24 cellular contexts compared by ENCODE assay signal in genomic region chr19:34180709-34181108, GRCh38. TPM values are rescaled to one million over a fixed set of nuclear protein-coding genes. Genes with fewer than 3 reads are reported as not detected.
DNase-seq lines count a peak whose midpoint lies in the region; ATAC-seq, FAIRE-seq and TF ChIP-seq lines count a peak whose summit lies in the region.
"Had no signal": no experiment of that assay in that cellular context is flagged by ENCODE, and none has a peak within 500 bp of the region (broad histone marks: within the 10 kb centered on the region; RNA-seq: fewer than 3 reads in every experiment).

No MANE protein-coding gene starts in this region.

- WGBS in trophoblast cell (ENCODE audit: extremely low coverage, insufficient coverage, insufficient read length): no CpG with 5 or more reads among the region's 5 CpGs
- 96% methylated on average over 5 of the region's 5 CpGs for WGBS in mesenchymal stem cell

- H2BK15ac ChIP-seq in mesenchymal stem cell (ENCODE audit: low read depth, poor library complexity, severe bottlenecking): no peak overlapping the region

- H4K8ac ChIP-seq in trophoblast cell (ENCODE audit: low read depth, low read length) (no peak overlapping the region), mesenchymal stem cell (ENCODE audit: low read length) (no peak overlapping the region)

- H3K14ac ChIP-seq in trophoblast cell (ENCODE audit: low read length): no peak overlapping the region
- no peak overlapping the region for H3K14ac ChIP-seq in mesenchymal stem cell (ENCODE audit: low read length in 2 of 2)

- H2AK5ac ChIP-seq in trophoblast cell (ENCODE audit: low read length) (no peak overlapping the region), mesenchymal stem cell (ENCODE audit: low read length, severe bottlenecking) (no peak overlapping the region)

- H3K4me1 ChIP-seq in trophoblast cell (ENCODE audit: control insufficient read depth in 1 of 2, insufficient read depth in 2 of 2, low read length in 2 of 2) (peaks cover 4 to 11% of the 10 kb centered on the region in 2 experiments), mesenchymal stem cell (ENCODE audit: control insufficient read depth, insufficient read depth, low read depth, low read length) (peaks cover 11% of the 10 kb centered on the region)

- H2BK120ac ChIP-seq in trophoblast cell (ENCODE audit: insufficient read depth, low read length, poor library complexity) (no peak overlapping the region), mesenchymal stem cell (ENCODE audit: low read depth, low read length) (no peak overlapping the region)

- H2BK5ac ChIP-seq in trophoblast cell (ENCODE audit: low read depth, low read length, poor library complexity) (no peak overlapping the region), mesenchymal stem cell (ENCODE audit: low read depth, low read length, poor library complexity, severe bottlenecking) (no peak overlapping the region)

- no peak overlapping the region for H2AFZ ChIP-seq in trophoblast cell (ENCODE audit: insufficient read depth, low read length, poor library complexity)
- no peak overlapping the region for H2AFZ ChIP-seq in mesenchymal stem cell (ENCODE audit: low read depth, low read length)
- H2AFZ ChIP-seq: PC-9 had no signal

- ATAC-seq in effector memory CD8-positive, alpha-beta T cell (replicated peaks): no peak
- ATAC-seq in GM18873 (IDR thresholded peaks at IDR 0.05; ENCODE audit: low FRiP score, unreplicated experiment): no peak

- H3K27me3 Mint-ChIP-seq in activated CD4-positive, alpha-beta memory T cell treated with anti-CD3 and anti-CD28 coated beads for 36 hours: no peaks in the 10 kb centered on the region
- no peaks in the 10 kb centered on the region for H3K27me3 Mint-ChIP-seq in activated CD4-positive, alpha-beta memory T cell treated with anti-CD3 and anti-CD28 coated beads, Interleukin-2, amount 10 ng/mL, durations not matched to agents 7 days and 5 days
- no peaks in the 10 kb centered on the region for H3K27me3 Mint-ChIP-seq in effector memory CD8-positive, alpha-beta T cell

- H3K4me3 ChIP-seq in LNCaP clone FGC (ENCODE audit: low read depth, low read length) (peak overlapping the region; percentile 8; the same call in 1 of the 2 replicates), trophoblast cell (ENCODE audit: low read depth, low read length) (no peak overlapping the region), mesenchymal stem cell (ENCODE audit: insufficient read depth in 1 of 2, low read depth in 1 of 2, low read length in 2 of 2) (no peak overlapping the region)
- H3K4me3 ChIP-seq: body of pancreas, PC-9, prostate gland, SJSA1, suprapubic skin had no signal

- H4K12ac ChIP-seq in trophoblast cell (ENCODE audit: low read depth, low read length): no peak overlapping the region

- no peak overlapping the region for H3K23ac ChIP-seq in trophoblast cell (ENCODE audit: low read length)
- no peak overlapping the region for H3K23ac ChIP-seq in mesenchymal stem cell (ENCODE audit: low read length in 2 of 2)

- H3K27ac ChIP-seq in trophoblast cell (ENCODE audit: low read depth, low read length): no peak overlapping the region
- no peak overlapping the region for H3K27ac ChIP-seq in mesenchymal stem cell (ENCODE audit: low read length, poor library complexity, severe bottlenecking)
- H3K27ac ChIP-seq: PC-9, prostate gland, SJSA1, suprapubic skin had no signal

- FAIRE-seq in RCC 7860 (lab: Jason Lieb, UNC): no peak
- FAIRE-seq: A204.1, frontal cortex, small intestine had no signal

- no peaks in the 10 kb centered on the region for H3K79me1 ChIP-seq in trophoblast cell (ENCODE audit: low read length)
- no peaks in the 10 kb centered on the region for H3K79me1 ChIP-seq in mesenchymal stem cell (replicated peaks; ENCODE audit: low read length, poor library complexity, severe bottlenecking)

- H3K18ac ChIP-seq in trophoblast cell (ENCODE audit: low read length): no peak overlapping the region
- H3K18ac ChIP-seq in mesenchymal stem cell (ENCODE audit: low read depth in 1 of 2, low read length in 2 of 2): no peak overlapping the region

- H4K91ac ChIP-seq in trophoblast cell (ENCODE audit: low read depth, low read length) (no peak overlapping the region), mesenchymal stem cell (ENCODE audit: low read length) (no peak overlapping the region)

- POLR2A ChIA-PET in activated CD4-positive, alpha-beta memory T cell treated with anti-CD3 and anti-CD28 coated beads for 36 hours (lab: Charles Lee): interaction anchor here (1.5 kb wide), 1 partner anchor 9 kb away, joined by 3 read pairs; no protein-coding TSS in a partner anchor
- POLR2A ChIA-PET in activated CD4-positive, alpha-beta memory T cell treated with anti-CD3 and anti-CD28 coated beads, Interleukin-2, amount 10 ng/mL, durations not matched to agents 7 days and 5 days (lab: Charles Lee): interaction anchor here (1.4 kb wide), 1 partner anchor 9 kb away, joined by 8 read pairs; no protein-coding TSS in a partner anchor

- no peaks in the 10 kb centered on the region for H3K27me3 ChIP-seq in trophoblast cell (ENCODE audit: insufficient read depth, low read length)
- H3K27me3 ChIP-seq in mesenchymal stem cell (ENCODE audit: control insufficient read depth in 1 of 2, insufficient read depth in 1 of 2, low read length in 2 of 2): no peaks in the 10 kb centered on the region
- H3K27me3 ChIP-seq: body of pancreas, SJSA1, suprapubic skin had no signal

- H3K4me1 Mint-ChIP-seq in activated CD4-positive, alpha-beta memory T cell treated with anti-CD3 and anti-CD28 coated beads for 36 hours (ENCODE audit: low read depth): peaks cover 83% of the 10 kb centered on the region
- H3K4me1 Mint-ChIP-seq in activated CD4-positive, alpha-beta memory T cell treated with anti-CD3 and anti-CD28 coated beads, Interleukin-2, amount 10 ng/mL, durations not matched to agents 7 days and 5 days: peaks cover 72% of the 10 kb centered on the region
- peaks cover 47 to 69% of the 10 kb centered on the region in 2 donors for H3K4me1 Mint-ChIP-seq in effector memory CD8-positive, alpha-beta T cell (ENCODE audit: low read depth in 2 of 2)

- no peak for TF ChIP-seq CTCF in LNCaP clone FGC (IDR thresholded peaks at IDR 0.05; ENCODE audit: control insufficient read depth, extremely low read depth, insufficient read depth)

- no peak for DNase-seq in activated CD4-positive, alpha-beta memory T cell treated with anti-CD3 and anti-CD28 coated beads for 36 hours
- no peak for DNase-seq in activated CD4-positive, alpha-beta memory T cell treated with anti-CD3 and anti-CD28 coated beads, Interleukin-2, amount 10 ng/mL, durations not matched to agents 7 days and 5 days
- DNase-seq in LNCaP clone FGC (ENCODE audit: low read depth) (no peak), trophoblast cell (no peak), mesenchymal stem cell (no peak), RCC 7860 (ENCODE audit: low spot score) (no peak)
- DNase-seq in effector memory CD8-positive, alpha-beta T cell: no peak
- DNase-seq: activated CD8-positive, alpha-beta memory T cell treated with anti-CD3 and anti-CD28 coated beads, Interleukin-2, amount 50 U/mL, for 48 hours; activated naive CD4-positive, alpha-beta T cell treated with anti-CD3 and anti-CD28 coated beads, Interleukin-2, amount 50 U/mL, for 16 hours; body of pancreas; C1 segment of cervical spinal cord; DMS53; erythroblast; NCI-H1436 treated with DMSO at 0.1 percent for 48 hours; small intestine; stimulated activated CD4-positive, alpha-beta T cell treated with anti-CD3 and anti-CD28 coated beads, Interleukin-4, amount 100 ng/mL, for 1 hour; T-helper 9 cell had no signal

- H3K36me3 ChIP-seq in trophoblast cell (ENCODE audit: control insufficient read depth in 1 of 2, insufficient read depth in 2 of 2, low read length in 2 of 2) (peaks cover 2 to 6% of the 10 kb centered on the region in 2 experiments), mesenchymal stem cell (ENCODE audit: control insufficient read depth in 1 of 2, insufficient read depth in 2 of 2, low read depth in 1 of 2, low read length in 2 of 2) (peaks cover 5 to 20% of the 10 kb centered on the region in 2 experiments)
- H3K36me3 ChIP-seq: prostate gland had no signal

- H3K4ac ChIP-seq in trophoblast cell (ENCODE audit: low read depth, low read length) (peak overlapping the region; percentile 93), mesenchymal stem cell (ENCODE audit: low read depth in 1 of 2, low read length in 2 of 2) (no peak overlapping the region)

- intact Hi-C loops in activated CD4-positive, alpha-beta memory T cell treated with anti-CD3 and anti-CD28 coated beads for 36 hours (cut with micrococcal nuclease): no loop called here

- H3K36me3 Mint-ChIP-seq in activated CD4-positive, alpha-beta memory T cell treated with anti-CD3 and anti-CD28 coated beads for 36 hours: peaks cover 15% of the 10 kb centered on the region
- peaks cover 50% of the 10 kb centered on the region for H3K36me3 Mint-ChIP-seq in activated CD4-positive, alpha-beta memory T cell treated with anti-CD3 and anti-CD28 coated beads, Interleukin-2, amount 10 ng/mL, durations not matched to agents 7 days and 5 days (ENCODE audit: low read depth)
- peaks cover 37% of the 10 kb centered on the region for H3K36me3 Mint-ChIP-seq in effector memory CD8-positive, alpha-beta T cell (ENCODE audit: insufficient read depth)

- H3K9ac ChIP-seq in trophoblast cell (ENCODE audit: low read length): no peak overlapping the region
- H3K9ac ChIP-seq in mesenchymal stem cell (ENCODE audit: low read length): no peak overlapping the region

- CTCF ChIA-PET in activated CD4-positive, alpha-beta memory T cell treated with anti-CD3 and anti-CD28 coated beads for 36 hours (lab: Charles Lee): no interaction called here
- CTCF ChIA-PET in activated CD4-positive, alpha-beta memory T cell treated with anti-CD3 and anti-CD28 coated beads, Interleukin-2, amount 10 ng/mL, durations not matched to agents 7 days and 5 days (lab: Charles Lee): interaction anchor here (1.1 kb wide), 1 partner anchor 9 kb away, joined by 3 read pairs; the partner anchor contains the start of gene LSM14A

- H3K79me2 ChIP-seq in trophoblast cell (ENCODE audit: control insufficient read depth, insufficient read depth, low read length, poor library complexity): peaks cover 28% of the 10 kb centered on the region

- H3K9me3 ChIP-seq in trophoblast cell (ENCODE audit: insufficient read depth, low read depth, low read length) (no peaks in the 10 kb centered on the region), mesenchymal stem cell (ENCODE audit: control insufficient read depth, low read length) (no peaks in the 10 kb centered on the region)
- H3K9me3 ChIP-seq: body of pancreas, prostate gland, SJSA1, suprapubic skin had no signal

- no peak overlapping the region for H3K4me3 Mint-ChIP-seq in activated CD4-positive, alpha-beta memory T cell treated with anti-CD3 and anti-CD28 coated beads for 36 hours
- no peak overlapping the region for H3K4me3 Mint-ChIP-seq in activated CD4-positive, alpha-beta memory T cell treated with anti-CD3 and anti-CD28 coated beads, Interleukin-2, amount 10 ng/mL, durations not matched to agents 7 days and 5 days
- H3K4me3 Mint-ChIP-seq in effector memory CD8-positive, alpha-beta T cell: peak overlapping the region; percentile 4 to 95

- H3K4me2 ChIP-seq in trophoblast cell (ENCODE audit: low read length): no peak overlapping the region
- no peak overlapping the region for H3K4me2 ChIP-seq in mesenchymal stem cell (ENCODE audit: low read length, poor library complexity, severe bottlenecking)

- H2BK12ac ChIP-seq in trophoblast cell (ENCODE audit: low read length) (no peak overlapping the region), mesenchymal stem cell (ENCODE audit: low read length in 2 of 2) (no peak overlapping the region)

- H3K9me3 Mint-ChIP-seq in activated CD4-positive, alpha-beta memory T cell treated with anti-CD3 and anti-CD28 coated beads for 36 hours: no peaks in the 10 kb centered on the region
- no peaks in the 10 kb centered on the region for H3K9me3 Mint-ChIP-seq in activated CD4-positive, alpha-beta memory T cell treated with anti-CD3 and anti-CD28 coated beads, Interleukin-2, amount 10 ng/mL, durations not matched to agents 7 days and 5 days
- H3K9me3 Mint-ChIP-seq in effector memory CD8-positive, alpha-beta T cell: no peaks in the 10 kb centered on the region

- H3K27ac Mint-ChIP-seq in activated CD4-positive, alpha-beta memory T cell treated with anti-CD3 and anti-CD28 coated beads for 36 hours: peak overlapping the region; percentile 44
- no peak overlapping the region for H3K27ac Mint-ChIP-seq in activated CD4-positive, alpha-beta memory T cell treated with anti-CD3 and anti-CD28 coated beads, Interleukin-2, amount 10 ng/mL, durations not matched to agents 7 days and 5 days
- peak overlapping the region; percentile 13 to 91 for H3K27ac Mint-ChIP-seq in effector memory CD8-positive, alpha-beta T cell

RNA-seq across cellular contexts. Expression of gene LSM14A, which starts 8.4 kb away (rescaled TPM):
- 100 to 1,000 TPM in 1 of 2 experiments, 10 to 100 TPM in 1; 90.0 to 106 TPM for total RNA-seq in activated CD4-positive, alpha-beta memory T cell treated with anti-CD3 and anti-CD28 coated beads for 36 hours
- 100 to 1,000 TPM; 120 to 129 TPM for total RNA-seq in activated CD4-positive, alpha-beta memory T cell treated with anti-CD3 and anti-CD28 coated beads, Interleukin-2, amount 10 ng/mL, durations not matched to agents 7 days and 5 days
- polyA plus RNA-seq in trophoblast cell (2013): 122 and 128 TPM in 2 replicates
- 74.6 TPM for polyA plus RNA-seq in mesenchymal stem cell (2013, experiment 1 of 2)
- 75.4 TPM for polyA plus RNA-seq in mesenchymal stem cell (2013, experiment 2 of 2)

Comparison
In these comparisons a context has a peak if more than half of its experiments do, and no peak if none do; other contexts are left out.
1. H3K4me3 Mint-ChIP-seq: peak in effector memory CD8-positive, alpha-beta T cell (2 of 2); none in activated CD4-positive, alpha-beta memory T cell treated with anti-CD3 and anti-CD28 coated beads for 36 hours (single experiment) and activated CD4-positive, alpha-beta memory T cell treated with anti-CD3 and anti-CD28 coated beads, Interleukin-2, amount 10 ng/mL, durations not matched to agents 7 days and 5 days (single experiment).